Comparison of ENCODE assay signal across 18 cellular contexts in genomic region chrX:150856101-150856500, GRCh38.
"Had no signal": no experiment of that assay in that cellular context is flagged by ENCODE, and none has a peak within 500 bp of the region (broad histone marks: within the 10 kb centered on the region; RNA-seq: fewer than 3 reads in every experiment).

No MANE protein-coding gene starts in this region.

- H3K27me3 Mint-ChIP-seq: activated CD8-positive, alpha-beta T cell treated with anti-CD3 and anti-CD28 coated beads for 36 hours; central memory CD8-positive, alpha-beta T cell; dendritic cell treated with granulocyte-macrophage colony-stimulating factor and Interleukin-4, amounts not matched to agents 40 ng/mL and 50 ng/mL, for 4 days; stimulated activated naive CD8-positive, alpha-beta T cell treated with anti-CD3 and anti-CD28 coated beads, Interleukin-15, amount 100 ng/mL, for 72 hours had no signal

- H3K27ac Mint-ChIP-seq: activated CD8-positive, alpha-beta T cell treated with anti-CD3 and anti-CD28 coated beads for 36 hours; activated T-helper 1 cell treated with anti-CD3 and anti-CD28 coated beads, Interleukin-12 subunit alpha, Interleukin-12 subunit beta, Interleukin-2, Interleukin-4 antibody, amounts not matched to agents 30 ng/mL and 10 ng/mL and 1 ng/mL, durations not matched to agents 14 hours and 24 hours and 36 hours; dendritic cell treated with granulocyte-macrophage colony-stimulating factor and Interleukin-4, amounts not matched to agents 40 ng/mL and 50 ng/mL, for 4 days; mesothelial cell of epicardium had no signal

- H3K9me3 ChIP-seq: testis had no signal

- H3K36me3 ChIP-seq: heart right ventricle, pancreas had no signal

- H3K4me3 Mint-ChIP-seq: activated CD8-positive, alpha-beta T cell treated with anti-CD3 and anti-CD28 coated beads for 36 hours; activated T-helper 1 cell treated with anti-CD3 and anti-CD28 coated beads, Interleukin-12 subunit alpha, Interleukin-12 subunit beta, Interleukin-2, Interleukin-4 antibody, amounts not matched to agents 30 ng/mL and 10 ng/mL and 1 ng/mL, durations not matched to agents 14 hours and 24 hours and 36 hours; central memory CD8-positive, alpha-beta T cell; dendritic cell treated with granulocyte-macrophage colony-stimulating factor and Interleukin-4, amounts not matched to agents 40 ng/mL and 50 ng/mL, for 4 days; mesothelial cell of epicardium; neural crest cell; stimulated activated naive CD8-positive, alpha-beta T cell treated with anti-CD3 and anti-CD28 coated beads, Interleukin-15, amount 100 ng/mL, for 72 hours had no signal

- H3K27me3 ChIP-seq: heart right ventricle, pancreas, testis had no signal

- H3K4me1 Mint-ChIP-seq: mesothelial cell of epicardium, neural crest cell had no signal

- H3K4me3 ChIP-seq: heart right ventricle, pancreas, testis had no signal

- ATAC-seq: activated CD8-positive, alpha-beta T cell treated with anti-CD3 and anti-CD28 coated beads for 36 hours; esophagus mucosa; heart right ventricle; pancreas; stimulated activated naive CD8-positive, alpha-beta T cell treated with anti-CD3 and anti-CD28 coated beads, Interleukin-15, amount 100 ng/mL, for 72 hours had no signal

- H3K4me1 ChIP-seq: heart right ventricle, pancreas, testis had no signal

- DNase-seq: activated CD8-positive, alpha-beta memory T cell treated with anti-CD3 and anti-CD28 coated beads, Interleukin-2, amount 50 U/mL, for 48 hours; activated CD8-positive, alpha-beta T cell treated with anti-CD3 and anti-CD28 coated beads for 36 hours; activated naive CD4-positive, alpha-beta T cell; aorta; heart right ventricle; kidney; pancreas; stimulated activated CD4-positive, alpha-beta T cell treated with anti-CD3 and anti-CD28 coated beads, Interleukin-4, amount 100 ng/mL, for 24 hours; stimulated activated naive CD8-positive, alpha-beta T cell treated with anti-CD3 and anti-CD28 coated beads, Interleukin-15, amount 100 ng/mL, for 72 hours; T1000; testis had no signal

- H3K27ac ChIP-seq: heart right ventricle, pancreas, testis, VCaP had no signal

- FAIRE-seq: kidney had no signal
